In genomic region chr3:14256046-14256445, GRCh38 we compare ENCODE assay signal across 27 cellular contexts.
A peak's percentile ranks its signal among the peaks of the same experiment; 100 is the strongest.
DNase-seq lines count a peak whose midpoint lies in the region; ATAC-seq and TF ChIP-seq lines count a peak whose summit lies in the region.
"Had no signal": no experiment of that assay in that cellular context is flagged by ENCODE, and none has a peak within 500 bp of the region (broad histone marks: within the 10 kb centered on the region; RNA-seq: fewer than 3 reads in every experiment).

No MANE protein-coding gene starts in this region.

- H3K27ac Mint-ChIP-seq in type B pancreatic cell = no peak overlapping the region
- H3K27ac Mint-ChIP-seq: activated naive CD8-positive, alpha-beta T cell treated with anti-CD3 and anti-CD28 coated beads for 36 hours; dendritic cell treated with granulocyte-macrophage colony-stimulating factor and Interleukin-4, amounts not matched to agents 40 ng/mL and 50 ng/mL, for 4 days; immature natural killer cell; natural killer cell treated with Interleukin-12 subunit alpha and Interleukin-12 subunit beta and Interleukin-15 and Interleukin-18, amount 100 ng/mL, for 72 hours; T-helper 17 cell had no signal

- ATAC-seq in RWPE2 (ENCODE audit: low read depth) (peak; percentile 11; the same call in 2 of the 3 replicates), psoas muscle (peak in 3 of 4 donors; percentile 38 to 52 (median 48)), left ventricle myocardium superior (no peak)
- ATAC-seq: gastroesophageal sphincter, T-helper 17 cell had no signal

- H3K27me3 Mint-ChIP-seq in type B pancreatic cell = no peaks in the 10 kb centered on the region
- H3K27me3 Mint-ChIP-seq: activated naive CD8-positive, alpha-beta T cell treated with anti-CD3 and anti-CD28 coated beads for 36 hours; dendritic cell treated with granulocyte-macrophage colony-stimulating factor and Interleukin-4, amounts not matched to agents 40 ng/mL and 50 ng/mL, for 4 days had no signal

- H3K4me1 ChIP-seq in RWPE2 (ENCODE audit: insufficient read depth, poor library complexity, severe bottlenecking) (no peaks in the 10 kb centered on the region), ectodermal cell (ENCODE audit: control insufficient read depth, insufficient read depth, low read length) (peaks cover 8% of the 10 kb centered on the region), psoas muscle (no peaks in the 10 kb centered on the region)
- H3K4me1 ChIP-seq: ascending aorta, gastroesophageal sphincter, Peyer's patch had no signal

- H3K27ac ChIP-seq in RWPE2 (ENCODE audit: poor library complexity, severe bottlenecking) = no peak overlapping the region
- H3K27ac ChIP-seq in ectodermal cell (ENCODE audit: insufficient read depth, low read depth, low read length, poor library complexity, severe bottlenecking) = peak overlapping the region; percentile 46
- no peak overlapping the region for H3K27ac ChIP-seq in psoas muscle
- H3K27ac ChIP-seq: ascending aorta, gastroesophageal sphincter, ovary, SK-N-MC, transverse colon had no signal

- peaks cover 6% of the 10 kb centered on the region for H3K4me1 Mint-ChIP-seq in type B pancreatic cell (ENCODE audit: unreplicated experiment)
- H3K4me1 Mint-ChIP-seq: activated naive CD8-positive, alpha-beta T cell treated with anti-CD3 and anti-CD28 coated beads for 36 hours; CD4-positive, CD25-positive, alpha-beta regulatory T cell; central memory CD8-positive, alpha-beta T cell; immature natural killer cell had no signal

- TF ChIP-seq CTCF in RWPE2 (IDR thresholded peaks at IDR 0.05; ENCODE audit: poor library complexity, severe bottlenecking) (no peak), psoas muscle (IDR thresholded peaks at IDR 0.05) (no peak), type B pancreatic cell (conservative IDR thresholded peaks at IDR 0.05) (no peak)

- H3K27me3 ChIP-seq in RWPE2 (ENCODE audit: insufficient read depth, poor library complexity, severe bottlenecking) (no peaks in the 10 kb centered on the region), ectodermal cell (ENCODE audit: control insufficient read depth, insufficient read depth, low read length, poor library complexity, severe bottlenecking) (no peaks in the 10 kb centered on the region), psoas muscle (ENCODE audit: insufficient read depth in 3 of 3, low read length in 2 of 3) (peaks cover 0 to 2% (median 0%) of the 10 kb centered on the region in 3 donors)
- H3K27me3 ChIP-seq: ascending aorta, gastroesophageal sphincter, ovary, Peyer's patch, transverse colon had no signal

- DNase-seq in NCI-H748 (lab: John Stamatoyannopoulos, UW; ENCODE audit: unreplicated experiment) = peak; percentile 19
- DNase-seq in NCI-H748 treated with DMSO at 0.1 percent for 48 hours (lab: John Stamatoyannopoulos, UW) = no peak
- no peak for DNase-seq in RWPE2 (ENCODE audit: low spot score)
- no peak for DNase-seq in psoas muscle
- DNase-seq in NCI-H1694 (lab: John Stamatoyannopoulos, UW) = no peak
- no peak for DNase-seq in left ventricle myocardium superior
- no peak for DNase-seq in type B pancreatic cell (ENCODE audit: extremely low spot score, unreplicated experiment)
- DNase-seq: activated effector memory CD4-positive, alpha-beta T cell treated with anti-CD3 and anti-CD28 coated beads, Interleukin-2, amount 50 U/mL, for 16 hours; activated naive CD8-positive, alpha-beta T cell treated with anti-CD3 and anti-CD28 coated beads for 36 hours; activated T-cell treated with anti-CD3 and anti-CD28 coated beads, Interleukin-2, amount 50 U/mL, for 1 hour; CD4-positive, CD25-positive, alpha-beta regulatory T cell; immature natural killer cell; MM.1S; NCI-H2107; stimulated activated CD4-positive, alpha-beta T cell treated with anti-CD3 and anti-CD28 coated beads, Interleukin-2, amount 100 ng/mL, for 48 hours; T-helper 17 cell had no signal

- H3K4me3 Mint-ChIP-seq in type B pancreatic cell = no peak overlapping the region
- H3K4me3 Mint-ChIP-seq: activated naive CD8-positive, alpha-beta T cell treated with anti-CD3 and anti-CD28 coated beads for 36 hours; CD4-positive, CD25-positive, alpha-beta regulatory T cell; central memory CD8-positive, alpha-beta T cell; dendritic cell treated with granulocyte-macrophage colony-stimulating factor and Interleukin-4, amounts not matched to agents 40 ng/mL and 50 ng/mL, for 4 days; immature natural killer cell; natural killer cell treated with Interleukin-12 subunit alpha and Interleukin-12 subunit beta and Interleukin-15 and Interleukin-18, amount 100 ng/mL, for 72 hours; T-helper 17 cell had no signal

- peaks cover 3% of the 10 kb centered on the region for H3K9me3 Mint-ChIP-seq in type B pancreatic cell
- H3K9me3 Mint-ChIP-seq: activated naive CD8-positive, alpha-beta T cell treated with anti-CD3 and anti-CD28 coated beads for 36 hours; central memory CD8-positive, alpha-beta T cell; dendritic cell treated with granulocyte-macrophage colony-stimulating factor and Interleukin-4, amounts not matched to agents 40 ng/mL and 50 ng/mL, for 4 days; natural killer cell treated with Interleukin-12 subunit alpha and Interleukin-12 subunit beta and Interleukin-15 and Interleukin-18, amount 100 ng/mL, for 72 hours had no signal

- intact Hi-C loops in psoas muscle (cut with DNase I) (loop anchor here in 1 of 2 donors (2.0 kb wide), 1 partner anchor 47 kb away; no protein-coding TSS in a partner anchor), left ventricle myocardium superior (cut with micrococcal nuclease) (no loop called here)

- no peaks in the 10 kb centered on the region for H3K36me3 Mint-ChIP-seq in type B pancreatic cell
- H3K36me3 Mint-ChIP-seq: activated naive CD8-positive, alpha-beta T cell treated with anti-CD3 and anti-CD28 coated beads for 36 hours; CD4-positive, CD25-positive, alpha-beta regulatory T cell; immature natural killer cell; natural killer cell treated with Interleukin-12 subunit alpha and Interleukin-12 subunit beta and Interleukin-15 and Interleukin-18, amount 100 ng/mL, for 72 hours had no signal

- WGBS in ectodermal cell, 2 experiments = 85 to 96% methylated on average over 2 of the region's 2 CpGs
- WGBS in psoas muscle, 3 donors = 37 to 41% (median 40%) methylated on average over 2 of the region's 2 CpGs

- H3K9me3 ChIP-seq in RWPE2 (ENCODE audit: severe bottlenecking) = no peaks in the 10 kb centered on the region
- H3K9me3 ChIP-seq in ectodermal cell (ENCODE audit: control insufficient read depth, low read length) = no peaks in the 10 kb centered on the region
- H3K9me3 ChIP-seq in psoas muscle = no peaks in the 10 kb centered on the region
- H3K9me3 ChIP-seq: ascending aorta, gastroesophageal sphincter, mucosa of descending colon, ovary, Peyer's patch, transverse colon had no signal

- H3K36me3 ChIP-seq in RWPE2 (ENCODE audit: low read depth) (no peaks in the 10 kb centered on the region), ectodermal cell (ENCODE audit: control insufficient read depth, insufficient read depth, low read length) (no peaks in the 10 kb centered on the region), psoas muscle (ENCODE audit: insufficient read depth in 1 of 2, low read depth in 1 of 2) (no peaks in the 10 kb centered on the region)
- H3K36me3 ChIP-seq: ascending aorta, gastroesophageal sphincter, ovary, Peyer's patch, transverse colon had no signal

- H3K4me3 ChIP-seq in RWPE2 (ENCODE audit: severe bottlenecking) = no peak overlapping the region
- H3K4me3 ChIP-seq in ectodermal cell (ENCODE audit: insufficient read depth, low read depth, low read length) = no peak overlapping the region
- no peak overlapping the region for H3K4me3 ChIP-seq in psoas muscle
- H3K4me3 ChIP-seq: ascending aorta, gastroesophageal sphincter, mucosa of descending colon, ovary, Peyer's patch, SK-N-MC, transverse colon had no signal
